ENCODE assay signal across 11 cellular contexts in genomic region chr14:78302841-78303240, GRCh38.
"Had no signal": no experiment of that assay in that cellular context is flagged by ENCODE, and none has a peak within 500 bp of the region (broad histone marks: within the 10 kb centered on the region; RNA-seq: fewer than 3 reads in every experiment).

No MANE protein-coding gene starts in this region.

- H3K4me1 Mint-ChIP-seq: activated B cell treated with CpG ODN at 0.5 μM for 24 hours; activated CD4-positive, alpha-beta T cell treated with anti-CD3 and anti-CD28 coated beads, Interleukin-2, amount 10 ng/mL, durations not matched to agents 7 days and 5 days; activated naive CD4-positive, alpha-beta T cell treated with anti-CD3 and anti-CD28 coated beads, Interleukin-2, amount 10 ng/mL, durations not matched to agents 7 days and 5 days had no signal

- H3K4me3 ChIP-seq: gastrocnemius medialis, thyroid gland, uterus had no signal

- H3K4me1 ChIP-seq: gastrocnemius medialis, thyroid gland, uterus had no signal

- H3K27ac ChIP-seq: gastrocnemius medialis, thyroid gland, uterus had no signal

- ATAC-seq: gastrocnemius medialis had no signal

- H3K4me3 Mint-ChIP-seq: activated B cell treated with CpG ODN at 0.5 μM for 24 hours; activated CD4-positive, alpha-beta T cell treated with anti-CD3 and anti-CD28 coated beads, Interleukin-2, amount 10 ng/mL, durations not matched to agents 7 days and 5 days; activated naive CD4-positive, alpha-beta T cell treated with anti-CD3 and anti-CD28 coated beads, Interleukin-2, amount 10 ng/mL, durations not matched to agents 7 days and 5 days had no signal

- H3K9me3 Mint-ChIP-seq: activated B cell treated with CpG ODN at 0.5 μM for 24 hours; activated CD4-positive, alpha-beta T cell treated with anti-CD3 and anti-CD28 coated beads, Interleukin-2, amount 10 ng/mL, durations not matched to agents 7 days and 5 days; activated naive CD4-positive, alpha-beta T cell treated with anti-CD3 and anti-CD28 coated beads, Interleukin-2, amount 10 ng/mL, durations not matched to agents 7 days and 5 days; activated T-helper 2 cell treated with anti-CD3 and anti-CD28 coated beads, Interferon-gamma antibody, Interleukin-2, Interleukin-4, amounts not matched to agents 10 μg/mL and 5 μg/mL and 100 μg/mL, durations not matched to agents 14 hours and 24 hours and 36 hours had no signal

- H3K36me3 Mint-ChIP-seq: activated naive CD4-positive, alpha-beta T cell treated with anti-CD3 and anti-CD28 coated beads, Interleukin-2, amount 10 ng/mL, durations not matched to agents 7 days and 5 days had no signal

- H3K27me3 ChIP-seq: thyroid gland, uterus had no signal

- DNase-seq: activated B cell treated with CpG ODN at 0.5 μM for 24 hours; activated CD4-positive, alpha-beta T cell treated with anti-CD3 and anti-CD28 coated beads, Interleukin-2, amount 10 ng/mL, durations not matched to agents 7 days and 5 days; activated naive CD4-positive, alpha-beta T cell treated with anti-CD3 and anti-CD28 coated beads, Interleukin-2, amount 10 ng/mL, durations not matched to agents 7 days and 5 days; central memory CD4-positive, alpha-beta T cell; cortex of kidney; effector CD8-positive, alpha-beta T cell; gastrocnemius medialis; midbrain; thyroid gland; uterus had no signal

- H3K27ac Mint-ChIP-seq: activated B cell treated with CpG ODN at 0.5 μM for 24 hours; activated CD4-positive, alpha-beta T cell treated with anti-CD3 and anti-CD28 coated beads, Interleukin-2, amount 10 ng/mL, durations not matched to agents 7 days and 5 days; activated naive CD4-positive, alpha-beta T cell treated with anti-CD3 and anti-CD28 coated beads, Interleukin-2, amount 10 ng/mL, durations not matched to agents 7 days and 5 days; activated T-helper 2 cell treated with anti-CD3 and anti-CD28 coated beads, Interferon-gamma antibody, Interleukin-2, Interleukin-4, amounts not matched to agents 10 μg/mL and 5 μg/mL and 100 μg/mL, durations not matched to agents 14 hours and 24 hours and 36 hours had no signal

- H3K9me3 ChIP-seq: gastrocnemius medialis, thyroid gland, uterus had no signal

- H3K27me3 Mint-ChIP-seq: activated CD4-positive, alpha-beta T cell treated with anti-CD3 and anti-CD28 coated beads, Interleukin-2, amount 10 ng/mL, durations not matched to agents 7 days and 5 days had no signal

- H3K36me3 ChIP-seq: gastrocnemius medialis, thyroid gland, uterus had no signal
